Comparison of ENCODE assay signal across 28 cellular contexts in the genomic region with DNA sequence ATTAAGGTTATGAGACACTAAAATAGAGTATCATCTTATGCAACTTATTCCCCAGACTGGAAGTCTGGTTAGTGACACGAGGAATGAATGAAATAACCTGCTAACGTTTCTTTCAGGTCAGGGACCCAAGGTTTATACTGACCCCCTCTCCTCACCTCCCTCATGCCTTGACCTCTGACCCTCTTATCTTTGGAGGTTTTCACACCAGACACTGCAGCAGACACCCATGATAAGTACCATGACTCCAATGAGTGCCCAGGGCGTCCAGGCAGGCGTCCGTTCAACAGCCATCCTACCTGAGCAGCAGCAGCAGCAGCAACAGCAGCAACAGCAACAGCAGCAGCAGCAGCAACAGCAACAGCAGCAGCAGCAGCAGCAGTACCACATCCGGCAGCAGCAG. TPM values are rescaled to one million over a fixed set of nuclear protein-coding genes. Genes with fewer than 3 reads are reported as not detected.
"Had no signal": no experiment of that assay in that cellular context is flagged by ENCODE, and none has a peak within 500 bp of the region (broad histone marks: within the 10 kb centered on the region; RNA-seq: fewer than 3 reads in every experiment).

No MANE protein-coding gene starts in this region.

- H3K9me3 Mint-ChIP-seq: activated B cell treated with CpG ODN at 0.5 μM for 24 hours; activated CD4-positive, alpha-beta T cell treated with anti-CD3 and anti-CD28 coated beads, Interleukin-2, amount 10 ng/mL, durations not matched to agents 24 days and 14 days; activated T-cell treated with anti-CD3 and anti-CD28 coated beads, Interleukin-2, amount 50 U/mL, for 4 hours had no signal

- ATAC-seq: activated T-cell treated with anti-CD3 and anti-CD28 coated beads, Interleukin-2, amount 50 U/mL, for 4 hours had no signal

- H3K9me3 ChIP-seq: adrenal gland had no signal

- H3K4me3 Mint-ChIP-seq: activated B cell treated with CpG ODN at 0.5 μM for 24 hours; activated CD4-positive, alpha-beta T cell treated with anti-CD3 and anti-CD28 coated beads, Interleukin-2, amount 10 ng/mL, durations not matched to agents 24 days and 14 days; activated naive CD8-positive, alpha-beta T cell; activated T-cell treated with anti-CD3 and anti-CD28 coated beads, Interleukin-2, amount 50 U/mL, for 4 hours had no signal

- H3K4me3 ChIP-seq: adrenal gland had no signal

- H3K27me3 ChIP-seq: adrenal gland had no signal

- H3K27ac ChIP-seq: adrenal gland had no signal

- FAIRE-seq: TTC549 had no signal

- H3K27ac Mint-ChIP-seq: activated B cell treated with CpG ODN at 0.5 μM for 24 hours had no signal

- H3K27me3 Mint-ChIP-seq: activated B cell treated with CpG ODN at 0.5 μM for 24 hours; activated CD4-positive, alpha-beta T cell treated with anti-CD3 and anti-CD28 coated beads, Interleukin-2, amount 10 ng/mL, durations not matched to agents 24 days and 14 days; activated naive CD8-positive, alpha-beta T cell had no signal

- DNase-seq: activated B cell treated with CpG ODN at 0.5 μM for 24 hours; activated CD4-positive, alpha-beta T cell treated with anti-CD3 and anti-CD28 coated beads for 1 hour; activated CD4-positive, alpha-beta T cell treated with anti-CD3 and anti-CD28 coated beads, Interleukin-2, amount 10 ng/mL, durations not matched to agents 24 days and 14 days; activated CD4-positive, alpha-beta T cell treated with anti-CD3 and anti-CD28 coated beads, Interleukin-2, amount 50 U/mL, for 48 hours; activated CD8-positive, alpha-beta memory T cell treated with anti-CD3 and anti-CD28 coated beads, Interleukin-2, amount 50 U/mL, for 4 hours; activated effector memory CD4-positive, alpha-beta T cell treated with anti-CD3 and anti-CD28 coated beads, Interleukin-2, amount 50 U/mL, for 16 hours; activated naive CD4-positive, alpha-beta T cell treated with Interleukin-2 at 50 U/mL for 16 hours; activated T-cell treated with anti-CD3 and anti-CD28 coated beads, Interleukin-2, amount 50 U/mL, for 4 hours; adrenal gland; anterior cingulate cortex; caudate nucleus; KG1; NCI-H1048; NCI-H146; NCI-H1930; NCI-H2171; NCI-H2227 treated with DMSO at 0.1 percent for 48 hours; NCI-H446 treated with DMSO at 0.1 percent for 48 hours; NCI-H524 treated with DMSO at 0.1 percent for 48 hours; NCI-H82; SIG-M5; T1000 had no signal

RNA-seq across cellular contexts. Expression of a gene that starts 29.1 kb away (rescaled TPM):
- total RNA-seq: LHCN-M2, RPMI7951 had no signal

RNA-seq across cellular contexts. Expression of a gene that starts 33.9 kb away (rescaled TPM):
- total RNA-seq: adrenal gland, cerebellum, LHCN-M2, M059J, RPMI7951 had no signal
